Comparison of ENCODE assay signal across 1 cellular context in the genomic region with DNA sequence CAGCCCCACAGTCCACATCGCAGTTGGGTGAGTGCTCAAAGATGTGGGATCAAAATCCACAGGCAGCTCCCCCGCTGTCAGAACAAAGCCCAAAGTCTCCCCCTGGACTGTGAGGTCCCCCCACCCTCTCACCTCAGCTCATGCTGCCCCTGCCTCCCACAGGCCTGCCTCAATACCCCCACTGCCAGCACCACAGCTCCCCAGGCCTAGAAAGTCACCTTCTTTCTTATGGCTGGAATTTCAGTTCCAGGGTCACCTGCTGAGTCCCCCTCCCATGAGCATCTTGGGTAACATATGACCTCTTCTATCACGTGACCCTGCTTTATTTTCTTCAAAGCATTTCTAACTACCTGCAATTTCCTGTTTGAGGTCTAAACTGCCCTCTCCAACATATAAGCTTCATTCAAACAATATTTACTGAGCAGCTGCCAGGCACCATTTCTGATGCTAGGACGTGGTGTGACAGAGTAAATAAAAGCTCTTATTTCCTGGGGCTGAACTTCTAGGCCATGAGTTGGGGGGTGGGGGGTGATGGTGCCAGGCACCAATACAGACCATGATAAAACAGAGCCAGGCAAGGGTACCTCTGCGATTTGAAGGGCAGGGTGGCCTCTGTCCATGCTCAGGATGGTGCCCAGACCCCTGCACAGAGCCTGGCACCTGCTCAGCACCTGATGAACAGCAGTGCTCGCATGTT.
TF ChIP-seq lines count a peak whose summit lies in the region.

No MANE protein-coding gene starts in this region.

TF ChIP-seq in GM23338, 12 proteins besides CTCF, POLR2A, EP300 and RAD21:
- TF ChIP-seq, protein P1, sequence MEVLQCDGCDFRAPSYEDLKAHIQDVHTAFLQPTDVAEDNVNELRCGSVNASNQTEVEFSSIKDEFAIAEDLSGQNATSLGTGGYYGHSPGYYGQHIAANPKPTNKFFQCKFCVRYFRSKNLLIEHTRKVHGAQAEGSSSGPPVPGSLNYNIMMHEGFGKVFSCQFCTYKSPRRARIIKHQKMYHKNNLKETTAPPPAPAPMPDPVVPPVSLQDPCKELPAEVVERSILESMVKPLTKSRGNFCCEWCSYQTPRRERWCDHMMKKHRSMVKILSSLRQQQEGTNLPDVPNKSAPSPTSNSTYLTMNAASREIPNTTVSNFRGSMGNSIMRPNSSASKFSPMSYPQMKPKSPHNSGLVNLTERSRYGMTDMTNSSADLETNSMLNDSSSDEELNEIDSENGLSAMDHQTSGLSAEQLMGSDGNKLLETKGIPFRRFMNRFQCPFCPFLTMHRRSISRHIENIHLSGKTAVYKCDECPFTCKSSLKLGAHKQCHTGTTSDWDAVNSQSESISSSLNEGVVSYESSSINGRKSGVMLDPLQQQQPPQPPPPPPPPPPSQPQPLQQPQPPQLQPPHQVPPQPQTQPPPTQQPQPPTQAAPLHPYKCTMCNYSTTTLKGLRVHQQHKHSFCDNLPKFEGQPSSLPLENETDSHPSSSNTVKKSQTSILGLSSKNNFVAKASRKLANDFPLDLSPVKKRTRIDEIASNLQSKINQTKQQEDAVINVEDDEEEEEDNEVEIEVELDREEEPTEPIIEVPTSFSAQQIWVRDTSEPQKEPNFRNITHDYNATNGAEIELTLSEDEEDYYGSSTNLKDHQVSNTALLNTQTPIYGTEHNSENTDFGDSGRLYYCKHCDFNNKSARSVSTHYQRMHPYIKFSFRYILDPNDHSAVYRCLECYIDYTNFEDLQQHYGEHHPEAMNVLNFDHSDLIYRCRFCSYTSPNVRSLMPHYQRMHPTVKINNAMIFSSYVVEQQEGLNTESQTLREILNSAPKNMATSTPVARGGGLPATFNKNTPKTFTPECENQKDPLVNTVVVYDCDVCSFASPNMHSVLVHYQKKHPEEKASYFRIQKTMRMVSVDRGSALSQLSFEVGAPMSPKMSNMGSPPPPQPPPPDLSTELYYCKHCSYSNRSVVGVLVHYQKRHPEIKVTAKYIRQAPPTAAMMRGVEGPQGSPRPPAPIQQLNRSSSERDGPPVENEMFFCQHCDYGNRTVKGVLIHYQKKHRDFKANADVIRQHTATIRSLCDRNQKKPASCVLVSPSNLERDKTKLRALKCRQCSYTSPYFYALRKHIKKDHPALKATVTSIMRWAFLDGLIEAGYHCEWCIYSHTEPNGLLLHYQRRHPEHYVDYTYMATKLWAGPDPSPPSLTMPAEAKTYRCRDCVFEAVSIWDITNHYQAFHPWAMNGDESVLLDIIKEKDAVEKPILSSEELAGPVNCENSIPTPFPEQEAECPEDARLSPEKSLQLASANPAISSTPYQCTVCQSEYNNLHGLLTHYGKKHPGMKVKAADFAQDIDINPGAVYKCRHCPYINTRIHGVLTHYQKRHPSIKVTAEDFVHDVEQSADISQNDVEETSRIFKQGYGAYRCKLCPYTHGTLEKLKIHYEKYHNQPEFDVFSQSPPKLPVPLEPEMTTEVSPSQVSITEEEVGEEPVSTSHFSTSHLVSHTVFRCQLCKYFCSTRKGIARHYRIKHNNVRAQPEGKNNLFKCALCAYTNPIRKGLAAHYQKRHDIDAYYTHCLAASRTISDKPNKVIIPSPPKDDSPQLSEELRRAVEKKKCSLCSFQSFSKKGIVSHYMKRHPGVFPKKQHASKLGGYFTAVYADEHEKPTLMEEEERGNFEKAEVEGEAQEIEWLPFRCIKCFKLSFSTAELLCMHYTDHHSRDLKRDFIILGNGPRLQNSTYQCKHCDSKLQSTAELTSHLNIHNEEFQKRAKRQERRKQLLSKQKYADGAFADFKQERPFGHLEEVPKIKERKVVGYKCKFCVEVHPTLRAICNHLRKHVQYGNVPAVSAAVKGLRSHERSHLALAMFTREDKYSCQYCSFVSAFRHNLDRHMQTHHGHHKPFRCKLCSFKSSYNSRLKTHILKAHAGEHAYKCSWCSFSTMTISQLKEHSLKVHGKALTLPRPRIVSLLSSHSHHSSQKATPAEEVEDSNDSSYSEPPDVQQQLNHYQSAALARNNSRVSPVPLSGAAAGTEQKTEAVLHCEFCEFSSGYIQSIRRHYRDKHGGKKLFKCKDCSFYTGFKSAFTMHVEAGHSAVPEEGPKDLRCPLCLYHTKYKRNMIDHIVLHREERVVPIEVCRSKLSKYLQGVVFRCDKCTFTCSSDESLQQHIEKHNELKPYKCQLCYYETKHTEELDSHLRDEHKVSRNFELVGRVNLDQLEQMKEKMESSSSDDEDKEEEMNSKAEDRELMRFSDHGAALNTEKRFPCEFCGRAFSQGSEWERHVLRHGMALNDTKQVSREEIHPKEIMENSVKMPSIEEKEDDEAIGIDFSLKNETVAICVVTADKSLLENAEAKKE (CRISPR knock-in tag; IDR thresholded peaks at IDR 0.05), result no peak
- TF ChIP-seq NANOG (IDR thresholded peaks at IDR 0.05; ENCODE audit: borderline replicate concordance) (no peak), EZH2phosphoT487 (IDR thresholded peaks at IDR 0.05; ENCODE audit: unreplicated experiment) (no peak), ZNF331 (CRISPR knock-in tag; IDR thresholded peaks at IDR 0.05; ENCODE audit: low read depth) (no peak), STAT1 (IDR thresholded peaks at IDR 0.05; ENCODE audit: unreplicated experiment) (no peak), CREB1 (CRISPR knock-in tag; IDR thresholded peaks at IDR 0.05; ENCODE audit: low read depth) (no peak), JUNB (IDR thresholded peaks at IDR 0.05; ENCODE audit: unreplicated experiment) (no peak), ZNF114 (CRISPR knock-in tag; IDR thresholded peaks at IDR 0.05) (no peak), POLR2AphosphoS5 (IDR thresholded peaks at IDR 0.05; ENCODE audit: low read depth) (no peak), EZH2 (IDR thresholded peaks at IDR 0.05; ENCODE audit: low read depth, unreplicated experiment) (no peak)
- TF ChIP-seq, protein P2, sequence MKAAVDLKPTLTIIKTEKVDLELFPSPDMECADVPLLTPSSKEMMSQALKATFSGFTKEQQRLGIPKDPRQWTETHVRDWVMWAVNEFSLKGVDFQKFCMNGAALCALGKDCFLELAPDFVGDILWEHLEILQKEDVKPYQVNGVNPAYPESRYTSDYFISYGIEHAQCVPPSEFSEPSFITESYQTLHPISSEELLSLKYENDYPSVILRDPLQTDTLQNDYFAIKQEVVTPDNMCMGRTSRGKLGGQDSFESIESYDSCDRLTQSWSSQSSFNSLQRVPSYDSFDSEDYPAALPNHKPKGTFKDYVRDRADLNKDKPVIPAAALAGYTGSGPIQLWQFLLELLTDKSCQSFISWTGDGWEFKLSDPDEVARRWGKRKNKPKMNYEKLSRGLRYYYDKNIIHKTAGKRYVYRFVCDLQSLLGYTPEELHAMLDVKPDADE (IDR thresholded peaks at IDR 0.05), result no peak
- TF ChIP-seq, protein P3, sequence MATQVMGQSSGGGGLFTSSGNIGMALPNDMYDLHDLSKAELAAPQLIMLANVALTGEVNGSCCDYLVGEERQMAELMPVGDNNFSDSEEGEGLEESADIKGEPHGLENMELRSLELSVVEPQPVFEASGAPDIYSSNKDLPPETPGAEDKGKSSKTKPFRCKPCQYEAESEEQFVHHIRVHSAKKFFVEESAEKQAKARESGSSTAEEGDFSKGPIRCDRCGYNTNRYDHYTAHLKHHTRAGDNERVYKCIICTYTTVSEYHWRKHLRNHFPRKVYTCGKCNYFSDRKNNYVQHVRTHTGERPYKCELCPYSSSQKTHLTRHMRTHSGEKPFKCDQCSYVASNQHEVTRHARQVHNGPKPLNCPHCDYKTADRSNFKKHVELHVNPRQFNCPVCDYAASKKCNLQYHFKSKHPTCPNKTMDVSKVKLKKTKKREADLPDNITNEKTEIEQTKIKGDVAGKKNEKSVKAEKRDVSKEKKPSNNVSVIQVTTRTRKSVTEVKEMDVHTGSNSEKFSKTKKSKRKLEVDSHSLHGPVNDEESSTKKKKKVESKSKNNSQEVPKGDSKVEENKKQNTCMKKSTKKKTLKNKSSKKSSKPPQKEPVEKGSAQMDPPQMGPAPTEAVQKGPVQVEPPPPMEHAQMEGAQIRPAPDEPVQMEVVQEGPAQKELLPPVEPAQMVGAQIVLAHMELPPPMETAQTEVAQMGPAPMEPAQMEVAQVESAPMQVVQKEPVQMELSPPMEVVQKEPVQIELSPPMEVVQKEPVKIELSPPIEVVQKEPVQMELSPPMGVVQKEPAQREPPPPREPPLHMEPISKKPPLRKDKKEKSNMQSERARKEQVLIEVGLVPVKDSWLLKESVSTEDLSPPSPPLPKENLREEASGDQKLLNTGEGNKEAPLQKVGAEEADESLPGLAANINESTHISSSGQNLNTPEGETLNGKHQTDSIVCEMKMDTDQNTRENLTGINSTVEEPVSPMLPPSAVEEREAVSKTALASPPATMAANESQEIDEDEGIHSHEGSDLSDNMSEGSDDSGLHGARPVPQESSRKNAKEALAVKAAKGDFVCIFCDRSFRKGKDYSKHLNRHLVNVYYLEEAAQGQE (IDR thresholded peaks at IDR 0.05; ENCODE audit: unreplicated experiment), result no peak
